ENCODE assay signal across 32 cellular contexts in the genomic region with DNA sequence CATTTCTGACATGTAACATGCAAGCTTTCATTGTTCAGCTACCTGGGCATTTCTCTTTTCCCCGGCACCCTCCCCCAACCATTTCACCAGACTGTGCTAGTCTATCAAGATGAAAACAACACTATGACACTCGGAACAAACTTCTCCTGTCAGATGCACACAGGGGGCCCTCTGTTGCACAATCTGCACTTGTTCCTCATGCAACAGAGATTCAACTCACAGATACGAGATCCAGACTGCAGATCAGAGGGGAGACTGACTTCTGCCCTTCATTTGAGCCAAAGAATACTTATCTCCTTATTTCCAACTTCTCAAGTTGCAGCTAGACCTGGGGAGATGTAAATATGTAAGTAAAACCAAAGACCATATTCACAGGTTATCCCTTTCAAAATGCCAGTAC. TPM values are rescaled to one million over a fixed set of nuclear protein-coding genes. Genes with fewer than 3 reads are reported as not detected.
DNase-seq lines count a peak whose midpoint lies in the region; ATAC-seq, FAIRE-seq and TF ChIP-seq lines count a peak whose summit lies in the region.
"Had no signal": no experiment of that assay in that cellular context is flagged by ENCODE, and none has a peak within 500 bp of the region (broad histone marks: within the 10 kb centered on the region; RNA-seq: fewer than 3 reads in every experiment).

No MANE protein-coding gene starts in this region.

- H3K36me3 ChIP-seq in HepG2 (replicated peaks in 1 of 2; ENCODE audit: control insufficient read depth in 1 of 2, insufficient read depth in 2 of 2, low read length in 2 of 2) (no peaks in the 10 kb centered on the region), right lobe of liver (no peaks in the 10 kb centered on the region)
- H3K36me3 ChIP-seq: neutrophil, thyroid gland had no signal

- peaks cover 19% of the 10 kb centered on the region for H3K27me3 Mint-ChIP-seq in activated naive CD8-positive, alpha-beta T cell treated with anti-CD3 and anti-CD28 coated beads, Interleukin-2, amount 50 U/mL, for 24 hours

- H4K20me1 ChIP-seq in HepG2 (ENCODE audit: insufficient read depth, low read length), result no peaks in the 10 kb centered on the region

- TF ChIP-seq POLR2A in HepG2 (IDR thresholded peaks at IDR 0.05; ENCODE audit: insufficient read depth in 1 of 2, low read depth in 2 of 2, low read length in 2 of 2), result no peak
- TF ChIP-seq POLR2A in right lobe of liver (IDR thresholded peaks at IDR 0.05), result no peak

- peak; percentile 12 for FAIRE-seq in HepG2 (lab: Jason Lieb, UNC)
- FAIRE-seq: A549, bronchial epithelial cell, colon, GM12892 had no signal

- peaks cover 49% of the 10 kb centered on the region for H3K4me1 ChIP-seq in HepG2 (ENCODE audit: insufficient read depth, low read length)
- H3K4me1 ChIP-seq in right lobe of liver, result no peaks in the 10 kb centered on the region
- H3K4me1 ChIP-seq: A549, thyroid gland had no signal

- no TSS peak for BruUV-seq in HepG2 (replicated peaks; lab: Mats Ljungman, UMichigan)

- peak overlapping the region; percentile 63 for H3K4me2 ChIP-seq in HepG2 (ENCODE audit: low read depth, low read length)
- H3K4me2 ChIP-seq: A549 had no signal

- TF ChIP-seq EP300 in HepG2 (IDR thresholded peaks at IDR 0.05; ENCODE audit: low read depth in 2 of 2, low read length in 2 of 2) (peak in 1 of 2 experiments; percentile 87; a peak in 2 of 4 replicates), HepG2 (CRISPR knock-in tag; IDR thresholded peaks at IDR 0.05; ENCODE audit: borderline replicate concordance) (peak; percentile 52; the same call in 1 of the 2 replicates)

- ATAC-seq in HepG2, result peak; percentile 96
- no peak for ATAC-seq in right lobe of liver
- ATAC-seq in activated naive CD8-positive, alpha-beta T cell treated with anti-CD3 and anti-CD28 coated beads, Interleukin-2, amount 50 U/mL, for 24 hours, result no peak
- ATAC-seq in HG03520 (IDR thresholded peaks at IDR 0.05; ENCODE audit: unreplicated experiment), result no peak
- ATAC-seq: A549; CD8-positive, alpha-beta T cell; esophagus mucosa had no signal

- intact Hi-C loops in HepG2 (cut with micrococcal nuclease; ENCODE audit: unreplicated experiment), result loop anchor here (2.0 kb wide), 1 partner anchor 14 kb away; no protein-coding TSS in a partner anchor
- intact Hi-C loops in right lobe of liver (cut with DNase I), result no loop called here

- no peak overlapping the region for H2AFZ ChIP-seq in HepG2 (ENCODE audit: low read length)
- H2AFZ ChIP-seq: GM23248 had no signal

- POLR2A ChIA-PET in HepG2 (lab: Yijun Ruan, JAX), result interaction anchor here (0.6 to 2.8 kb wide), 5 partner anchors 12 to 48 kb away, joined by 4 to 45 read pairs (median 4); a partner anchor contains a TSS

- H3K79me2 ChIP-seq in HepG2 (ENCODE audit: insufficient read depth, low read length), result no peaks in the 10 kb centered on the region

- in situ Hi-C loops in HepG2 (cut with HindIII; ENCODE audit: extremely low pct_ligation_motif_present, low pct_unique_long_range_greater_than_20kb), result no loop called here
- in situ Hi-C loops in ACHN (cut with HindIII; ENCODE audit: low pct_ligation_motif_present, low pct_unique_long_range_greater_than_20kb, low sequenced_read_pairs), result no loop called here

- H3K9me3 ChIP-seq in HepG2 (ENCODE audit: low read length) (no peaks in the 10 kb centered on the region), right lobe of liver (no peaks in the 10 kb centered on the region)
- H3K9me3 ChIP-seq: A549, neutrophil, thyroid gland had no signal

- TF ChIP-seq RAD21 in HepG2 (CRISPR knock-in tag; IDR thresholded peaks at IDR 0.05), result no peak

- H3K27ac Mint-ChIP-seq in activated naive CD8-positive, alpha-beta T cell treated with anti-CD3 and anti-CD28 coated beads, Interleukin-2, amount 50 U/mL, for 24 hours, result no peak overlapping the region
- H3K27ac Mint-ChIP-seq: activated B cell treated with CpG ODN at 0.5 μM for 24 hours; CD8-positive, alpha-beta T cell; HFFc6; stimulated activated naive CD8-positive, alpha-beta T cell treated with anti-CD3 and anti-CD28 coated beads, Interleukin-15, Interleukin-2, amounts not matched to agents 100 ng/mL and 50 ng/mL, for 24 hours had no signal

- H3K4me3 ChIP-seq in HepG2 (replicated peaks in 1 of 3; ENCODE audit: insufficient read depth in 1 of 3, low read depth in 2 of 3, low read length in 3 of 3) (peak overlapping the region in 1 of 3 experiments; percentile 34; a peak in 3 of 6 replicates), right lobe of liver (no peak overlapping the region)
- H3K4me3 ChIP-seq: A549, GM23248, skin epidermis, thyroid gland had no signal

- no peaks in the 10 kb centered on the region for H3K36me3 Mint-ChIP-seq in activated naive CD8-positive, alpha-beta T cell treated with anti-CD3 and anti-CD28 coated beads, Interleukin-2, amount 50 U/mL, for 24 hours (ENCODE audit: low read depth)
- H3K36me3 Mint-ChIP-seq: CD8-positive, alpha-beta T cell had no signal

- TF ChIP-seq CTCF in HepG2 (CRISPR knock-in tag; IDR thresholded peaks at IDR 0.05), result peak; percentile 32; the same call in 1 of the 2 replicates
- TF ChIP-seq CTCF in right lobe of liver (IDR thresholded peaks at IDR 0.05), result no peak

- CTCF ChIA-PET in HepG2 (lab: Yijun Ruan, JAX; ENCODE audit: low intra/inter-chr PET ratio, low total read pairs), result no interaction called here

- no peak overlapping the region for H3K4me3 Mint-ChIP-seq in activated naive CD8-positive, alpha-beta T cell treated with anti-CD3 and anti-CD28 coated beads, Interleukin-2, amount 50 U/mL, for 24 hours
- H3K4me3 Mint-ChIP-seq: activated B cell treated with CpG ODN at 0.5 μM for 24 hours; CD8-positive, alpha-beta T cell; HFFc6; stimulated activated naive CD8-positive, alpha-beta T cell treated with anti-CD3 and anti-CD28 coated beads, Interleukin-15, Interleukin-2, amounts not matched to agents 100 ng/mL and 50 ng/mL, for 24 hours had no signal

- no peaks in the 10 kb centered on the region for H3K9me3 Mint-ChIP-seq in activated naive CD8-positive, alpha-beta T cell treated with anti-CD3 and anti-CD28 coated beads, Interleukin-2, amount 50 U/mL, for 24 hours
- H3K9me3 Mint-ChIP-seq: activated B cell treated with CpG ODN at 0.5 μM for 24 hours; CD8-positive, alpha-beta T cell; HFFc6; stimulated activated naive CD8-positive, alpha-beta T cell treated with anti-CD3 and anti-CD28 coated beads, Interleukin-15, Interleukin-2, amounts not matched to agents 100 ng/mL and 50 ng/mL, for 24 hours had no signal

- 5% methylated on average over 3 of the region's 3 CpGs for WGBS in HepG2 (ENCODE audit: low lambda C conversion rate)
- WGBS in right lobe of liver (ENCODE audit: insufficient coverage, low coverage, low lambda C conversion rate, missing lambda C conversion rate), result 40% methylated on average over 3 of the region's 3 CpGs

- H3K27ac ChIP-seq in HepG2 (ENCODE audit: extremely low read length, insufficient read depth, low read length) (peak overlapping the region; percentile 50), right lobe of liver (no peak overlapping the region)
- H3K27ac ChIP-seq: A549, GM23248, HL-60, neutrophil, skin epidermis, thyroid gland had no signal

- no peaks in the 10 kb centered on the region for H3K27me3 ChIP-seq in HepG2 (ENCODE audit: control insufficient read depth in 1 of 2, insufficient read depth in 2 of 2, low read length in 2 of 2)
- H3K27me3 ChIP-seq in right lobe of liver, result no peaks in the 10 kb centered on the region
- H3K27me3 ChIP-seq: thyroid gland had no signal

- peak overlapping the region; percentile 28 for H3K9ac ChIP-seq in HepG2 (ENCODE audit: insufficient read depth, low read depth, low read length)
- H3K9ac ChIP-seq: GM23248 had no signal

- peak; percentile 83 for DNase-seq in HepG2 (ENCODE audit: low spot score)
- DNase-seq in right lobe of liver, result no peak
- DNase-seq in SIG-M5 treated with dmso at 0.1 percent for 504 hours (lab: John Stamatoyannopoulos, UW; ENCODE audit: unreplicated experiment), result peak; percentile 76
- peak; percentile 58 for DNase-seq in islet precursor cell
- no peak for DNase-seq in activated naive CD8-positive, alpha-beta T cell treated with anti-CD3 and anti-CD28 coated beads, Interleukin-2, amount 50 U/mL, for 24 hours
- DNase-seq in ACHN, result no peak
- no peak for DNase-seq in hippocampal formation (lab: John Stamatoyannopoulos, UW)
- DNase-seq: activated B cell treated with CpG ODN at 0.5 μM for 24 hours; activated CD4-positive, alpha-beta T cell treated with anti-CD3 and anti-CD28 coated beads, Interleukin-2, amount 50 U/mL, for 1 hour; activated naive CD4-positive, alpha-beta T cell treated with Interleukin-2 at 50 U/mL for 16 hours; amygdala; CD8-positive, alpha-beta T cell; DMS 273 treated with DMSO at 0.1 percent for 48 hours; EL; foreskin fibroblast; GM23248; HFFc6; left cardiac atrium; mammary epithelial cell; NCI-H2029 treated with DMSO at 0.1 percent for 48 hours; NCI-H69; thyroid gland had no signal

- no peaks in the 10 kb centered on the region for H3K4me1 Mint-ChIP-seq in activated naive CD8-positive, alpha-beta T cell treated with anti-CD3 and anti-CD28 coated beads, Interleukin-2, amount 50 U/mL, for 24 hours
- H3K4me1 Mint-ChIP-seq: activated B cell treated with CpG ODN at 0.5 μM for 24 hours had no signal

TF ChIP-seq in HepG2, 621 proteins besides CTCF, POLR2A, EP300 and RAD21 (continues in another document):
- TF ChIP-seq ZNF674 (CRISPR knock-in tag; IDR thresholded peaks at IDR 0.05; ENCODE audit: low read depth), result no peak

RNA-seq across cellular contexts. Expression of a gene that starts 15.7 kb away (rescaled TPM):
- total RNA-seq in HepG2 (2016; rRNA removed; fragmentation: Illumina TruSeq; extraction: Trizol), result 21.2 and 38.6 TPM in 2 replicates
- total RNA-seq in HepG2 (2016; cell fraction: cytosol; rRNA removed; fragmentation: Illumina TruSeq; extraction: Trizol; ENCODE audit: low read depth), result 18.7 and 19.2 TPM in 2 replicates
- 18.4 and 42.7 TPM in 2 replicates for total RNA-seq in HepG2 (2016; cell fraction: insoluble cytoplasmic fraction; rRNA removed; fragmentation: Illumina TruSeq; extraction: Trizol)
- total RNA-seq in HepG2 (2016; cell fraction: membrane; rRNA removed; fragmentation: Illumina TruSeq; extraction: Trizol), result 25.9 and 27.5 TPM in 2 replicates
- 50.2 and 51.1 TPM in 2 replicates for total RNA-seq in HepG2 (2016; cell fraction: nucleus; rRNA removed; fragmentation: Illumina TruSeq; extraction: Trizol)
- polyA plus RNA-seq in HepG2 (2011; rRNA removed), result 136 and 141 TPM in 2 replicates
- 76.2 and 118 TPM in 2 replicates for polyA plus RNA-seq in HepG2 (2011; cell fraction: cytosol; rRNA removed)
- 165 and 188 TPM in 2 replicates for polyA plus RNA-seq in HepG2 (2011; cell fraction: nucleus; rRNA removed)
- polyA plus RNA-seq in HepG2 (2012), result 255 and 298 TPM in 2 replicates
- 25.3 and 25.6 TPM in 2 replicates for polyA plus RNA-seq in HepG2 (2016; cell fraction: cytosol; fragmentation: Illumina TruSeq; extraction: Trizol; ENCODE audit: low read depth)
- 21.2 and 23.0 TPM in 2 replicates for polyA plus RNA-seq in HepG2 (2016; cell fraction: insoluble cytoplasmic fraction; fragmentation: Illumina TruSeq; extraction: Trizol; ENCODE audit: low read depth)
- polyA plus RNA-seq in HepG2 (2016; cell fraction: membrane; fragmentation: Illumina TruSeq; extraction: Trizol; ENCODE audit: low read depth), result 20.2 and 27.0 TPM in 2 replicates
- 94.2 and 108 TPM in 2 replicates for polyA plus RNA-seq in HepG2 (2016; cell fraction: nucleus; fragmentation: Illumina TruSeq; extraction: Trizol; ENCODE audit: insufficient read depth, low read depth)
- polyA minus RNA-seq in HepG2 (2011; rRNA and poly(A)+ RNA removed; ENCODE audit: low replicate concordance), result 0.61 and 57.6 TPM in 2 replicates
- 48.9 and 60.8 TPM in 2 replicates for polyA minus RNA-seq in HepG2 (2011; cell fraction: cytosol; rRNA and poly(A)+ RNA removed)
- polyA minus RNA-seq in HepG2 (2011; cell fraction: nucleus; rRNA and poly(A)+ RNA removed), result 70.6 and 93.7 TPM in 2 replicates
- total RNA-seq in right lobe of liver, result 10 to 100 TPM; 13.1 to 28.2 (median 15.3) TPM
- total RNA-seq: activated B cell treated with CpG ODN at 0.5 μM for 24 hours; CD8-positive, alpha-beta T cell had no signal

Comparison
In these comparisons a context has a peak if more than half of its experiments do, and no peak if none do; other contexts are left out.
1. DNase-seq: peak in HepG2 (single experiment), SIG-M5 treated with dmso at 0.1 percent for 504 hours (single experiment) and islet precursor cell (single experiment); none in right lobe of liver (0 of 3), activated naive CD8-positive, alpha-beta T cell treated with anti-CD3 and anti-CD28 coated beads, Interleukin-2, amount 50 U/mL, for 24 hours (single experiment), ACHN (single experiment) and hippocampal formation (0 of 2).